ENCODE assay signal across 16 cellular contexts in genomic region chr6:96934087-96934486, GRCh38. TPM values are rescaled to one million over a fixed set of nuclear protein-coding genes. Genes with fewer than 3 reads are reported as not detected.
A peak's percentile ranks its signal among the peaks of the same experiment; 100 is the strongest.
DNase-seq lines count a peak whose midpoint lies in the region; ATAC-seq lines count a peak whose summit lies in the region.
"Had no signal": no experiment of that assay in that cellular context is flagged by ENCODE, and none has a peak within 500 bp of the region (broad histone marks: within the 10 kb centered on the region; RNA-seq: fewer than 3 reads in every experiment).

No MANE protein-coding gene starts in this region.

- H2BK120ac ChIP-seq in mesenchymal stem cell (ENCODE audit: low read depth, low read length) = no peak overlapping the region

- no peak overlapping the region for H2AFZ ChIP-seq in mesenchymal stem cell (ENCODE audit: low read depth, low read length)

- no peak overlapping the region for H2BK12ac ChIP-seq in mesenchymal stem cell (ENCODE audit: low read length in 2 of 2)

- H3K9ac ChIP-seq in mesenchymal stem cell (ENCODE audit: low read length) = no peak overlapping the region
- H3K9ac ChIP-seq: BLaER1 treated with 17β-estradiol and CSF1 and Interleukin-3, amounts not matched to agents 10 nM and 100 nM had no signal

- no peak overlapping the region for H4K91ac ChIP-seq in mesenchymal stem cell (ENCODE audit: low read length)

- H3K36me3 ChIP-seq in aorta (ENCODE audit: control insufficient read depth in 1 of 2, insufficient read depth in 2 of 2, low read length in 1 of 2) (peaks cover 0 to 2% of the 10 kb centered on the region in 2 donors), mesenchymal stem cell (ENCODE audit: control insufficient read depth in 1 of 2, insufficient read depth in 2 of 2, low read depth in 1 of 2, low read length in 2 of 2) (no peaks in the 10 kb centered on the region)
- H3K36me3 ChIP-seq: BLaER1 treated with 17β-estradiol and CSF1 and Interleukin-3, amounts not matched to agents 10 nM and 100 nM had no signal

- H2BK5ac ChIP-seq in mesenchymal stem cell (ENCODE audit: low read depth, low read length, poor library complexity, severe bottlenecking) = no peak overlapping the region

- H3K4ac ChIP-seq in mesenchymal stem cell (ENCODE audit: low read depth in 1 of 2, low read length in 2 of 2) = no peak overlapping the region

- no peaks in the 10 kb centered on the region for H3K9me3 ChIP-seq in aorta (ENCODE audit: control insufficient read depth, low read length)
- H3K9me3 ChIP-seq in mesenchymal stem cell (ENCODE audit: control insufficient read depth, low read length) = no peaks in the 10 kb centered on the region
- H3K9me3 ChIP-seq: BLaER1 treated with 17β-estradiol and CSF1 and Interleukin-3, amounts not matched to agents 10 nM and 100 nM had no signal

- no peak overlapping the region for H3K4me3 ChIP-seq in aorta (ENCODE audit: low read length in 2 of 2)
- no peak overlapping the region for H3K4me3 ChIP-seq in mesenchymal stem cell (ENCODE audit: insufficient read depth in 1 of 2, low read depth in 1 of 2, low read length in 2 of 2)
- H3K4me3 ChIP-seq: BLaER1 treated with 17β-estradiol and CSF1 and Interleukin-3, amounts not matched to agents 10 nM and 100 nM had no signal

- no peak overlapping the region for H3K4me2 ChIP-seq in mesenchymal stem cell (ENCODE audit: low read length, poor library complexity, severe bottlenecking)
- H3K4me2 ChIP-seq: BLaER1 treated with 17β-estradiol and CSF1 and Interleukin-3, amounts not matched to agents 10 nM and 100 nM had no signal

- H2AK5ac ChIP-seq in mesenchymal stem cell (ENCODE audit: low read length, severe bottlenecking) = no peak overlapping the region

- no peaks in the 10 kb centered on the region for H3K27me3 ChIP-seq in aorta (ENCODE audit: control insufficient read depth in 1 of 2, insufficient read depth in 2 of 2, low read length in 1 of 2)
- peaks cover 5 to 19% of the 10 kb centered on the region in 2 experiments for H3K27me3 ChIP-seq in mesenchymal stem cell (ENCODE audit: control insufficient read depth in 1 of 2, insufficient read depth in 1 of 2, low read length in 2 of 2)
- H3K27me3 ChIP-seq: BLaER1 treated with 17β-estradiol and CSF1 and Interleukin-3, amounts not matched to agents 10 nM and 100 nM had no signal

- WGBS in aorta, 2 donors = 81 to 84% methylated on average over 4 of the region's 4 CpGs
- 95% methylated on average over 4 of the region's 4 CpGs for WGBS in mesenchymal stem cell

- no peak overlapping the region for H3K14ac ChIP-seq in mesenchymal stem cell (ENCODE audit: low read length in 2 of 2)

- DNase-seq in aorta = no peak
- DNase-seq in mesenchymal stem cell = no peak
- DNase-seq: ACHN; CD4-positive, CD25-positive, alpha-beta regulatory T cell; DMS53; GF-D8; GOT3; H9 had no signal

- ATAC-seq in GM18868 (IDR thresholded peaks at IDR 0.05; ENCODE audit: unreplicated experiment) (peak; percentile 68), HG02852 (IDR thresholded peaks at IDR 0.05; ENCODE audit: unreplicated experiment) (peak; percentile 67), HG03520 (IDR thresholded peaks at IDR 0.05; ENCODE audit: unreplicated experiment) (peak; percentile 81), GM21528 (IDR thresholded peaks at IDR 0.05; ENCODE audit: low FRiP score, unreplicated experiment) (no peak), GM18511 (IDR thresholded peaks at IDR 0.05; ENCODE audit: unreplicated experiment) (no peak), aorta (ENCODE audit: low FRiP score) (no peak)

- H3K23ac ChIP-seq in mesenchymal stem cell (ENCODE audit: low read length in 2 of 2) = no peak overlapping the region

- no peaks in the 10 kb centered on the region for H3K79me1 ChIP-seq in mesenchymal stem cell (replicated peaks; ENCODE audit: low read length, poor library complexity, severe bottlenecking)

- no peak overlapping the region for H3K18ac ChIP-seq in mesenchymal stem cell (ENCODE audit: low read depth in 1 of 2, low read length in 2 of 2)

- H2BK15ac ChIP-seq in mesenchymal stem cell (ENCODE audit: low read depth, poor library complexity, severe bottlenecking) = no peak overlapping the region

- peaks cover 0 to 4% of the 10 kb centered on the region in 2 donors for H3K4me1 ChIP-seq in aorta (ENCODE audit: control insufficient read depth in 1 of 2, insufficient read depth in 2 of 2, low read length in 2 of 2)
- H3K4me1 ChIP-seq in mesenchymal stem cell (ENCODE audit: control insufficient read depth, insufficient read depth, low read depth, low read length) = no peaks in the 10 kb centered on the region

- H3K27ac ChIP-seq in aorta (ENCODE audit: low read depth in 1 of 2, low read length in 2 of 2) = no peak overlapping the region
- H3K27ac ChIP-seq in mesenchymal stem cell (ENCODE audit: low read length, poor library complexity, severe bottlenecking) = no peak overlapping the region
- H3K27ac ChIP-seq: BLaER1 treated with 17β-estradiol and CSF1 and Interleukin-3, amounts not matched to agents 10 nM and 100 nM; HL-60 had no signal

- intact Hi-C loops in aorta (cut with DNase I) = no loop called here

- H4K8ac ChIP-seq in mesenchymal stem cell (ENCODE audit: low read length) = no peak overlapping the region

RNA-seq across cellular contexts. Expression of gene KLHL32, which starts 9.6 kb away (rescaled TPM):
- total RNA-seq in aorta = under 1 TPM; 0.21 to 0.39 TPM
- under 1 TPM in 1 of 2 donors, not detected in 1; 0.05 TPM for polyA plus RNA-seq in aorta
- 0.01 TPM for polyA plus RNA-seq in mesenchymal stem cell (2013, experiment 1 of 2)
- 0.01 TPM for polyA plus RNA-seq in mesenchymal stem cell (2013, experiment 2 of 2)
- total RNA-seq: A172 had no signal

RNA-seq across cellular contexts. Expression of gene NDUFAF4, which starts 36.4 kb away (rescaled TPM):
- 10 to 100 TPM; 13.4 to 32.0 TPM for total RNA-seq in aorta
- polyA plus RNA-seq in aorta = 10 to 100 TPM; 15.7 to 26.5 TPM
- polyA plus RNA-seq in mesenchymal stem cell (2013, experiment 1 of 2) = 32.0 TPM
- polyA plus RNA-seq in mesenchymal stem cell (2013, experiment 2 of 2) = 33.7 TPM

Comparison
In these comparisons a context has a peak if more than half of its experiments do, and no peak if none do; other contexts are left out.
1. ATAC-seq: peak in GM18868 (single experiment), HG02852 (single experiment) and HG03520 (single experiment); none in GM21528 (single experiment), GM18511 (single experiment) and aorta (single experiment).